ENCODE assay signal across 8 cellular contexts in the genomic region with DNA sequence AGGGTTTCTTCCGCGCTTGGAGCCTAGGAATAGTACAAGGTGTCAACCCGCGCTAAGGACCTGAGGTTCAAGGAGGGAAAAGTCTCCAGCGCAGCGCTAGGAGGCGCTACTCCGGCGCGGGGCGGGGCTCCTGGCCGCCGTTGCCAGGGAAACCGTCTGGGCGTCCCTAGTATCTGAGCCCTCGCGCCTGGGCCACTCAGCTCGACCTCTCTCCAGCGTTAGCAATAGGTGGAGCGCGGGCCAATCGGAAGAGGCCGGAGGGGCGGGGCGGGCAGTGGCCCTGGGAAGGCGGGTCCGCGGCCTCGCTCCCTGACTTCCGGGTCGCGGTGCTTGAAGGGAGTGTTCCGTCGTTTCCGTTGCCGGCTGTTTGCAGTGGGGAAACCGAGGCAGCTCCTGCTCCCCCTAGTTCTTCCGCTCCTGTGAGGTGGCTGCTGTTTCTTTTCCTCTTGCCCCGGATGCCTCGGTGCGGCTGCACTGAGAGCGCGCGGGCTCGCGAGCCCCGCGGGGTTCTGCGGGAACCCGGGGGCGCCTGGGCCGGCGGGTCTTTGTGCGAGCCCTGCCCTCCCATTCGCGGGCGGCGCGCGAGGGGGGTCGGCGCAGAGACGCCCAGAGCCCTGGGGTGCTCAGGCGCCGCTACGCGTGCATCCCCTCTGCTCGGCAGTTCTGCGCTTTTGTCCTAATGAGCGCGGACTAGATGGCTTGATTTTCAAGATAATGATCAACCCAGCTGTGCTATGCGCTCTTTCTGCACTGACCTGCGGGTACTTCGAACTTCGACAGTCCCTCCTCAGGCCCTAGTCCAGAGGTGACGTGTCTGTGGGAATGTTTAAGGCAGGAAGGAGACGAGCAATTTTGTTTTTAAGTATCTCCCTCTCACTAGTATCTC. TPM values are rescaled to one million over a fixed set of nuclear protein-coding genes. Genes with fewer than 3 reads are reported as not detected.
DNase-seq lines count a peak whose midpoint lies in the region; ATAC-seq and TF ChIP-seq lines count a peak whose summit lies in the region.

A gene with protein sequence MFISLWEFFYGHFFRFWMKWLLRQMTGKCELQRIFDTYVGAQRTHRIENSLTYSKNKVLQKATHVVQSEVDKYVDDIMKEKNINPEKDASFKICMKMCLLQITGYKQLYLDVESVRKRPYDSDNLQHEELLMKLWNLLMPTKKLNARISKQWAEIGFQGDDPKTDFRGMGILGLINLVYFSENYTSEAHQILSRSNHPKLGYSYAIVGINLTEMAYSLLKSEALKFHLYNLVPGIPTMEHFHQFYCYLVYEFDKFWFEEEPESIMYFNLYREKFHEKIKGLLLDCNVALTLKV (plus strand): TSS at position 312 of the 886 bp plus-strand sequence. CDS start 1,261 bp downstream, outside the sequence.

- CTCF ChIA-PET in WTC11 (lab: Charles Lee), result interaction anchor here (0.5 to 1.5 kb wide), 22 partner anchors 9 to 434 kb away, joined by 3 to 14 read pairs (median 3); a partner anchor contains a TSS

- ATAC-seq in GM18873 (IDR thresholded peaks at IDR 0.05; ENCODE audit: low FRiP score, unreplicated experiment) (peak; percentile 100), HG03159 (IDR thresholded peaks at IDR 0.05; ENCODE audit: unreplicated experiment) (peak; percentile 100), WTC11 (peak; percentile 100)

- POLR2A ChIA-PET in WTC11 (lab: Charles Lee), result interaction anchor here (0.7 to 1.1 kb wide), 3 partner anchors 41 to 151 kb away, joined by 3 to 4 read pairs (median 4); a partner anchor contains a TSS

- peak; percentile 81 for TF ChIP-seq CTCF in WTC11 (IDR thresholded peaks at IDR 0.05)

- peaks cover 12% of the 10 kb centered on the region for H3K36me3 Mint-ChIP-seq in WTC11

- peaks cover 9% of the 10 kb centered on the region for H3K4me1 Mint-ChIP-seq in WTC11

- peak within 1 kb of the TSS; percentile 86 for H3K4me3 Mint-ChIP-seq in WTC11

- H3K27me3 Mint-ChIP-seq in WTC11 (ENCODE audit: low read depth), result peaks cover 28% of the 10 kb centered on the region

- peaks cover 4% of the 10 kb centered on the region; the same call in 1 of the 2 replicates for H3K9me3 Mint-ChIP-seq in WTC11

- peak within 1 kb of the TSS; percentile 4 for H3K27ac ChIP-seq in caudate nucleus (ENCODE audit: low read depth, low read length)

- DNase-seq in AG08395 (ENCODE audit: low spot score), result peak; percentile 99
- peak; percentile 93 for DNase-seq in NCI-H2227 treated with DMSO at 0.1 percent for 48 hours (lab: John Stamatoyannopoulos, UW)
- DNase-seq in WTC11 (ENCODE audit: low spot score), result peak; percentile 98
- peak; percentile 73 to 100 (median 97) for DNase-seq in caudate nucleus (lab: John Stamatoyannopoulos, UW)
- DNase-seq in inferior parietal cortex (ENCODE audit: extremely low spot score), result peak; percentile 95
- DNase-seq in stimulated activated CD4-positive, alpha-beta T cell treated with anti-CD3 and anti-CD28 coated beads, Interleukin-12 subunit alpha, Interleukin-12 subunit beta, amount 100 ng/mL, for 24 hours (ENCODE audit: low read depth in 2 of 2), result peak; percentile 94 to 95

- peak within 1 kb of the TSS; percentile 74 for H3K27ac Mint-ChIP-seq in WTC11

TF ChIP-seq in WTC11, 78 proteins besides CTCF, POLR2A, EP300 and RAD21 (continues in another document):
- 0 out of 2 replicates have a peak, but pooled peaks have one; percentile 26 for TF ChIP-seq FOXP1 (CRISPR knock-in tag; IDR thresholded peaks at IDR 0.05; ENCODE audit: borderline replicate concordance)
- TF ChIP-seq, protein P1, sequence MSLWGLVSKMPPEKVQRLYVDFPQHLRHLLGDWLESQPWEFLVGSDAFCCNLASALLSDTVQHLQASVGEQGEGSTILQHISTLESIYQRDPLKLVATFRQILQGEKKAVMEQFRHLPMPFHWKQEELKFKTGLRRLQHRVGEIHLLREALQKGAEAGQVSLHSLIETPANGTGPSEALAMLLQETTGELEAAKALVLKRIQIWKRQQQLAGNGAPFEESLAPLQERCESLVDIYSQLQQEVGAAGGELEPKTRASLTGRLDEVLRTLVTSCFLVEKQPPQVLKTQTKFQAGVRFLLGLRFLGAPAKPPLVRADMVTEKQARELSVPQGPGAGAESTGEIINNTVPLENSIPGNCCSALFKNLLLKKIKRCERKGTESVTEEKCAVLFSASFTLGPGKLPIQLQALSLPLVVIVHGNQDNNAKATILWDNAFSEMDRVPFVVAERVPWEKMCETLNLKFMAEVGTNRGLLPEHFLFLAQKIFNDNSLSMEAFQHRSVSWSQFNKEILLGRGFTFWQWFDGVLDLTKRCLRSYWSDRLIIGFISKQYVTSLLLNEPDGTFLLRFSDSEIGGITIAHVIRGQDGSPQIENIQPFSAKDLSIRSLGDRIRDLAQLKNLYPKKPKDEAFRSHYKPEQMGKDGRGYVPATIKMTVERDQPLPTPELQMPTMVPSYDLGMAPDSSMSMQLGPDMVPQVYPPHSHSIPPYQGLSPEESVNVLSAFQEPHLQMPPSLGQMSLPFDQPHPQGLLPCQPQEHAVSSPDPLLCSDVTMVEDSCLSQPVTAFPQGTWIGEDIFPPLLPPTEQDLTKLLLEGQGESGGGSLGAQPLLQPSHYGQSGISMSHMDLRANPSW (CRISPR knock-in tag; conservative IDR thresholded peaks at IDR 0.05; ENCODE audit: low read depth), result no peak
- TF ChIP-seq GABPB1 (CRISPR knock-in tag; IDR thresholded peaks at IDR 0.05), result peak; percentile 57; the same call in 1 of the 2 replicates
- TF ChIP-seq FOXK1 (CRISPR knock-in tag; IDR thresholded peaks at IDR 0.05), result peak; percentile 57; the same call in 1 of the 2 replicates
- TF ChIP-seq NFATC4 (CRISPR knock-in tag; IDR thresholded peaks at IDR 0.05), result no peak
- no peak for TF ChIP-seq ZNF219 (CRISPR knock-in tag; IDR thresholded peaks at IDR 0.05; ENCODE audit: borderline replicate concordance)
- no peak for TF ChIP-seq ZNF396 (CRISPR knock-in tag; IDR thresholded peaks at IDR 0.05; ENCODE audit: borderline replicate concordance)
- peak; percentile 68 for TF ChIP-seq SMAD3 (CRISPR knock-in tag; IDR thresholded peaks at IDR 0.05; ENCODE audit: borderline replicate concordance)
- 0 out of 2 replicates have a peak, but pooled peaks have one; percentile 9 for TF ChIP-seq ZBTB21 (CRISPR knock-in tag; IDR thresholded peaks at IDR 0.05; ENCODE audit: borderline replicate concordance)
- peak; percentile 77; the same call in 1 of the 2 replicates for TF ChIP-seq ZNF232 (CRISPR knock-in tag; IDR thresholded peaks at IDR 0.05)
- TF ChIP-seq, protein P2, sequence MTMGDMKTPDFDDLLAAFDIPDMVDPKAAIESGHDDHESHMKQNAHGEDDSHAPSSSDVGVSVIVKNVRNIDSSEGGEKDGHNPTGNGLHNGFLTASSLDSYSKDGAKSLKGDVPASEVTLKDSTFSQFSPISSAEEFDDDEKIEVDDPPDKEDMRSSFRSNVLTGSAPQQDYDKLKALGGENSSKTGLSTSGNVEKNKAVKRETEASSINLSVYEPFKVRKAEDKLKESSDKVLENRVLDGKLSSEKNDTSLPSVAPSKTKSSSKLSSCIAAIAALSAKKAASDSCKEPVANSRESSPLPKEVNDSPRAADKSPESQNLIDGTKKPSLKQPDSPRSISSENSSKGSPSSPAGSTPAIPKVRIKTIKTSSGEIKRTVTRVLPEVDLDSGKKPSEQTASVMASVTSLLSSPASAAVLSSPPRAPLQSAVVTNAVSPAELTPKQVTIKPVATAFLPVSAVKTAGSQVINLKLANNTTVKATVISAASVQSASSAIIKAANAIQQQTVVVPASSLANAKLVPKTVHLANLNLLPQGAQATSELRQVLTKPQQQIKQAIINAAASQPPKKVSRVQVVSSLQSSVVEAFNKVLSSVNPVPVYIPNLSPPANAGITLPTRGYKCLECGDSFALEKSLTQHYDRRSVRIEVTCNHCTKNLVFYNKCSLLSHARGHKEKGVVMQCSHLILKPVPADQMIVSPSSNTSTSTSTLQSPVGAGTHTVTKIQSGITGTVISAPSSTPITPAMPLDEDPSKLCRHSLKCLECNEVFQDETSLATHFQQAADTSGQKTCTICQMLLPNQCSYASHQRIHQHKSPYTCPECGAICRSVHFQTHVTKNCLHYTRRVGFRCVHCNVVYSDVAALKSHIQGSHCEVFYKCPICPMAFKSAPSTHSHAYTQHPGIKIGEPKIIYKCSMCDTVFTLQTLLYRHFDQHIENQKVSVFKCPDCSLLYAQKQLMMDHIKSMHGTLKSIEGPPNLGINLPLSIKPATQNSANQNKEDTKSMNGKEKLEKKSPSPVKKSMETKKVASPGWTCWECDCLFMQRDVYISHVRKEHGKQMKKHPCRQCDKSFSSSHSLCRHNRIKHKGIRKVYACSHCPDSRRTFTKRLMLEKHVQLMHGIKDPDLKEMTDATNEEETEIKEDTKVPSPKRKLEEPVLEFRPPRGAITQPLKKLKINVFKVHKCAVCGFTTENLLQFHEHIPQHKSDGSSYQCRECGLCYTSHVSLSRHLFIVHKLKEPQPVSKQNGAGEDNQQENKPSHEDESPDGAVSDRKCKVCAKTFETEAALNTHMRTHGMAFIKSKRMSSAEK (CRISPR knock-in tag; IDR thresholded peaks at IDR 0.05; ENCODE audit: borderline replicate concordance), result peak; percentile 78; the same call in 1 of the 2 replicates
- TF ChIP-seq NFYB (CRISPR knock-in tag; conservative IDR thresholded peaks at IDR 0.05; ENCODE audit: low read depth), result peak; percentile 71
- peak; percentile 34; the same call in 1 of the 2 replicates for TF ChIP-seq ZNF423 (CRISPR knock-in tag; IDR thresholded peaks at IDR 0.05)
- peak; percentile 52; the same call in 1 of the 2 replicates for TF ChIP-seq NR2C2 (CRISPR knock-in tag; IDR thresholded peaks at IDR 0.05)
- TF ChIP-seq, protein P3, sequence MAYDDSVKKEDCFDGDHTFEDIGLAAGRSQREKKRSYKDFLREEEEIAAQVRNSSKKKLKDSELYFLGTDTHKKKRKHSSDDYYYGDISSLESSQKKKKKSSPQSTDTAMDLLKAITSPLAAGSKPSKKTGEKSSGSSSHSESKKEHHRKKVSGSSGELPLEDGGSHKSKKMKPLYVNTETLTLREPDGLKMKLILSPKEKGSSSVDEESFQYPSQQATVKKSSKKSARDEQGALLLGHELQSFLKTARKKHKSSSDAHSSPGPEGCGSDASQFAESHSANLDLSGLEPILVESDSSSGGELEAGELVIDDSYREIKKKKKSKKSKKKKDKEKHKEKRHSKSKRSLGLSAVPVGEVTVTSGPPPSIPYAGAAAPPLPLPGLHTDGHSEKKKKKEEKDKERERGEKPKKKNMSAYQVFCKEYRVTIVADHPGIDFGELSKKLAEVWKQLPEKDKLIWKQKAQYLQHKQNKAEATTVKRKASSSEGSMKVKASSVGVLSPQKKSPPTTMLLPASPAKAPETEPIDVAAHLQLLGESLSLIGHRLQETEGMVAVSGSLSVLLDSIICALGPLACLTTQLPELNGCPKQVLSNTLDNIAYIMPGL (CRISPR knock-in tag; IDR thresholded peaks at IDR 0.05), result peak; percentile 49; the same call in 1 of the 2 replicates

RNA-seq across cellular contexts. Expression of the gene that starts here (rescaled TPM):
- total RNA-seq in WTC11 (2021), result 27.4 to 33.6 TPM (median 30.5 TPM) in 3 replicates

Comparison
In these comparisons a context has a peak if more than half of its experiments do, and no peak if none do; other contexts are left out.
1. Peak in every context shown above with its lines: DNase-seq, ATAC-seq and H3K27ac ChIP-seq.